In the genomic region with DNA sequence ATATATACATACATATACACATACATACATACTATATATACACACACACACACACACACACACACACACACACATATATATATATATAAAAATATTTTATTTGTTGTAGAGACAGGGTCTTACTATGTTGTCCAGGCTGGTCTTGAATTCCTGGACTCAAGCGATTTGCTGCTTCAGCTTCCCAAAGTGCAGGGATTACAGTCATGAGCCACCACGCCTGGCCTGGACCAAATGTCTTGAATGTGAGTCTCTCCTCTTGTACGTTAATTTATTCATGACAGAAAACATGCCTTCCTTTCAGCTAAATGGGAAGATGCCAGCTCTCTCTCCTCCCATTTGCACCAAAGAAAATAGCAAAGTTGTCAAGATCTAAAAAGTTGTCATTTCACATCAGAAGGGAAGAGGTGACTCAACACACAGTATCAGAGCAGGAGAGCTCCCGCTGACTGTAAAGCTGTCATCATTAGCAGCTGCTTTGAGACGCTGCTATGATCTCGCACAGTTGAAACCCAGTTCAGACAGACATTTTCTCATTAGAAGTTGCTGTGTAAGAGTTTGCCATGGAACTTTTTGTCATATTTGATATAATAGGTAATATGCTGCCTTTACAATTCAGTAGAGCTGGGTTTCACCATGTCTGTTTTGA, we compare ENCODE assay signal across 15 cellular contexts.
DNase-seq lines count a peak whose midpoint lies in the region; ATAC-seq and TF ChIP-seq lines count a peak whose summit lies in the region.
"Had no signal": no experiment of that assay in that cellular context is flagged by ENCODE, and none has a peak within 500 bp of the region (broad histone marks: within the 10 kb centered on the region; RNA-seq: fewer than 3 reads in every experiment).

No MANE protein-coding gene starts in this region.

- DNase-seq in natural killer cell treated with Interleukin-12 subunit alpha and Interleukin-12 subunit beta and Interleukin-15 and Interleukin-18, amount 100 ng/mL, for 72 hours (ENCODE audit: low spot score), result no peak
- DNase-seq in natural killer cell, result no peak
- DNase-seq in T-helper 2 cell treated with Interferon-gamma antibody and Interleukin-4, amounts not matched to agents 5 μg/mL and 100 μg/mL, for 36 hours (ENCODE audit: low spot score), result peak; percentile 37
- DNase-seq in islet precursor cell, result peak; percentile 38
- DNase-seq in upper lobe of right lung, result no peak
- DNase-seq in effector CD4-positive, alpha-beta T cell, result no peak
- DNase-seq: activated effector memory CD4-positive, alpha-beta T cell treated with Interleukin-2 at 50 U/mL for 16 hours; gastrocnemius medialis; NCI-H2081; NCI-H510A; SJCRH30; tibial artery had no signal

- peaks cover 59 to 61% of the 10 kb centered on the region in 2 donors for H3K4me1 Mint-ChIP-seq in natural killer cell treated with Interleukin-12 subunit alpha and Interleukin-12 subunit beta and Interleukin-15 and Interleukin-18, amount 100 ng/mL, for 72 hours (ENCODE audit: low read depth in 2 of 2)
- peaks cover 48 to 52% of the 10 kb centered on the region in 2 donors for H3K4me1 Mint-ChIP-seq in natural killer cell
- H3K4me1 Mint-ChIP-seq in T-helper 2 cell treated with Interferon-gamma antibody and Interleukin-4, amounts not matched to agents 5 μg/mL and 100 μg/mL, for 36 hours (ENCODE audit: low read depth), result peaks cover 39% of the 10 kb centered on the region

- H3K36me3 Mint-ChIP-seq in natural killer cell treated with Interleukin-12 subunit alpha and Interleukin-12 subunit beta and Interleukin-15 and Interleukin-18, amount 100 ng/mL, for 72 hours, result peaks cover 57% of the 10 kb centered on the region
- H3K36me3 Mint-ChIP-seq in natural killer cell, result peaks cover 24% of the 10 kb centered on the region
- peaks cover 68% of the 10 kb centered on the region for H3K36me3 Mint-ChIP-seq in T-helper 2 cell treated with Interferon-gamma antibody and Interleukin-4, amounts not matched to agents 5 μg/mL and 100 μg/mL, for 36 hours (ENCODE audit: low read depth)

- intact Hi-C loops in natural killer cell (cut with micrococcal nuclease), result no loop called here
- intact Hi-C loops in upper lobe of right lung (cut with DNase I), result no loop called here

- H3K27ac ChIP-seq in upper lobe of right lung, result no peak overlapping the region
- H3K27ac ChIP-seq: gastrocnemius medialis, right lobe of liver, SJCRH30, tibial artery had no signal

- TF ChIP-seq CTCF in natural killer cell (IDR thresholded peaks at IDR 0.05), result no peak
- no peak for TF ChIP-seq CTCF in upper lobe of right lung (IDR thresholded peaks at IDR 0.05)

- ATAC-seq in natural killer cell treated with Interleukin-12 subunit alpha and Interleukin-12 subunit beta and Interleukin-15 and Interleukin-18, amount 100 ng/mL, for 72 hours, result no peak
- no peak for ATAC-seq in natural killer cell
- peak; percentile 18 for ATAC-seq in upper lobe of right lung
- ATAC-seq in GM21737 (IDR thresholded peaks at IDR 0.05; ENCODE audit: unreplicated experiment), result no peak
- ATAC-seq: gastrocnemius medialis, left lobe of liver had no signal

- no peaks in the 10 kb centered on the region for H3K27me3 Mint-ChIP-seq in natural killer cell treated with Interleukin-12 subunit alpha and Interleukin-12 subunit beta and Interleukin-15 and Interleukin-18, amount 100 ng/mL, for 72 hours
- no peaks in the 10 kb centered on the region for H3K27me3 Mint-ChIP-seq in natural killer cell (ENCODE audit: low read depth in 2 of 2)
- H3K27me3 Mint-ChIP-seq in T-helper 2 cell treated with Interferon-gamma antibody and Interleukin-4, amounts not matched to agents 5 μg/mL and 100 μg/mL, for 36 hours (ENCODE audit: low read depth), result no peaks in the 10 kb centered on the region

- no peak overlapping the region for H3K4me3 ChIP-seq in upper lobe of right lung
- H3K4me3 ChIP-seq: gastrocnemius medialis, right lobe of liver, SJCRH30, tibial artery had no signal

- no peaks in the 10 kb centered on the region for H3K36me3 ChIP-seq in upper lobe of right lung
- H3K36me3 ChIP-seq: right lobe of liver, SJCRH30, tibial artery had no signal

- no peaks in the 10 kb centered on the region for H3K27me3 ChIP-seq in upper lobe of right lung
- H3K27me3 ChIP-seq: gastrocnemius medialis, right lobe of liver, SJCRH30, tibial artery had no signal

- H3K4me3 Mint-ChIP-seq in natural killer cell treated with Interleukin-12 subunit alpha and Interleukin-12 subunit beta and Interleukin-15 and Interleukin-18, amount 100 ng/mL, for 72 hours, result no peak overlapping the region
- no peak overlapping the region for H3K4me3 Mint-ChIP-seq in natural killer cell
- H3K4me3 Mint-ChIP-seq in T-helper 2 cell treated with Interferon-gamma antibody and Interleukin-4, amounts not matched to agents 5 μg/mL and 100 μg/mL, for 36 hours, result no peak overlapping the region

- no peaks in the 10 kb centered on the region for H3K4me1 ChIP-seq in upper lobe of right lung
- H3K4me1 ChIP-seq: gastrocnemius medialis, SJCRH30, tibial artery had no signal

- H3K9me3 ChIP-seq in upper lobe of right lung, result no peaks in the 10 kb centered on the region
- H3K9me3 ChIP-seq: gastrocnemius medialis, right lobe of liver, SJCRH30, tibial artery had no signal

- H3K27ac Mint-ChIP-seq in natural killer cell treated with Interleukin-12 subunit alpha and Interleukin-12 subunit beta and Interleukin-15 and Interleukin-18, amount 100 ng/mL, for 72 hours, result peak overlapping the region; percentile 55 to 57
- H3K27ac Mint-ChIP-seq in natural killer cell, result no peak overlapping the region
- no peak overlapping the region for H3K27ac Mint-ChIP-seq in T-helper 2 cell treated with Interferon-gamma antibody and Interleukin-4, amounts not matched to agents 5 μg/mL and 100 μg/mL, for 36 hours

- H3K9me3 Mint-ChIP-seq in natural killer cell treated with Interleukin-12 subunit alpha and Interleukin-12 subunit beta and Interleukin-15 and Interleukin-18, amount 100 ng/mL, for 72 hours, result no peaks in the 10 kb centered on the region
- no peaks in the 10 kb centered on the region for H3K9me3 Mint-ChIP-seq in natural killer cell
- peaks cover 21% of the 10 kb centered on the region for H3K9me3 Mint-ChIP-seq in T-helper 2 cell treated with Interferon-gamma antibody and Interleukin-4, amounts not matched to agents 5 μg/mL and 100 μg/mL, for 36 hours

Comparison
In these comparisons a context has a peak if more than half of its experiments do, and no peak if none do; other contexts are left out.
1. H3K27ac Mint-ChIP-seq: peak in natural killer cell treated with Interleukin-12 subunit alpha and Interleukin-12 subunit beta and Interleukin-15 and Interleukin-18, amount 100 ng/mL, for 72 hours (2 of 2); none in natural killer cell (0 of 2) and T-helper 2 cell treated with Interferon-gamma antibody and Interleukin-4, amounts not matched to agents 5 μg/mL and 100 μg/mL, for 36 hours (single experiment).
2. DNase-seq: peak in T-helper 2 cell treated with Interferon-gamma antibody and Interleukin-4, amounts not matched to agents 5 μg/mL and 100 μg/mL, for 36 hours (single experiment) and islet precursor cell (single experiment); none in natural killer cell treated with Interleukin-12 subunit alpha and Interleukin-12 subunit beta and Interleukin-15 and Interleukin-18, amount 100 ng/mL, for 72 hours (single experiment), natural killer cell (single experiment), upper lobe of right lung (single experiment) and effector CD4-positive, alpha-beta T cell (single experiment).